Comparison of ENCODE assay signal across 9 cellular contexts in genomic region chr16:9123871-9124270, GRCh38. TPM values are rescaled to one million over a fixed set of nuclear protein-coding genes. Genes with fewer than 3 reads are reported as not detected.
DNase-seq lines count a peak whose midpoint lies in the region; ATAC-seq, FAIRE-seq and TF ChIP-seq lines count a peak whose summit lies in the region.
"Had no signal": no experiment of that assay in that cellular context is flagged by ENCODE, and none has a peak within 500 bp of the region (broad histone marks: within the 10 kb centered on the region; RNA-seq: fewer than 3 reads in every experiment).

No MANE protein-coding gene starts in this region.

- no peak for TF ChIP-seq POLR2A in GM12878 (IDR thresholded peaks at IDR 0.05; ENCODE audit: low read depth, low read length)

- CTCF ChIA-PET in GM12878 (lab: Yijun Ruan, JAX): interaction anchor here (0.6 to 2.7 kb wide), 3 partner anchors 11 to 15 kb away, joined by 3 to 15 read pairs (median 3); no protein-coding TSS in a partner anchor

- peaks cover 10 to 20% of the 10 kb centered on the region in 2 experiments for H3K36me3 ChIP-seq in GM12878 (ENCODE audit: control insufficient read depth in 2 of 2, insufficient read depth in 2 of 2, low read length in 1 of 2)

- TF ChIP-seq CTCF in CD14-positive monocyte (IDR thresholded peaks at IDR 0.05) (no peak), GM12878 (IDR thresholded peaks at IDR 0.05 in 2 of 3, conservative IDR thresholded peaks at IDR 0.05 in 1 of 3; ENCODE audit: control insufficient read depth in 2 of 3, extremely low read depth in 1 of 3, insufficient read depth in 1 of 3, low read depth in 3 of 3, low read length in 3 of 3) (no peak)

- WGBS in GM12878 (ENCODE audit: insufficient coverage, insufficient replicate concordance, low lambda C conversion rate, missing lambda C conversion rate): 27% methylated on average over 5 of the region's 5 CpGs

- no peaks in the 10 kb centered on the region; the same call in 1 of the 2 replicates for H4K20me1 ChIP-seq in GM12878 (ENCODE audit: control insufficient read depth, insufficient read depth)

- peak overlapping the region in 1 of 2 donors; percentile 42 for H3K4me3 Mint-ChIP-seq in CD14-positive monocyte

- H3K27me3 ChIP-seq in GM12878 (replicated peaks in 1 of 2; ENCODE audit: control insufficient read depth in 2 of 2, insufficient read depth in 2 of 2, low read length in 1 of 2): no peaks in the 10 kb centered on the region

- no peaks in the 10 kb centered on the region for H3K9me3 ChIP-seq in GM12878 (replicated peaks; ENCODE audit: control insufficient read depth, insufficient read depth, low read length)

- H2AFZ ChIP-seq in GM12878 (ENCODE audit: control insufficient read depth, low read depth, low read length): no peak overlapping the region

- POLR2A ChIA-PET in GM12878 (lab: Charles Lee): no interaction called here

- intact Hi-C loops in CD14-positive monocyte (cut with micrococcal nuclease): loop anchor here in 1 of 2 donors (10.0 kb wide), 1 partner anchor 159 kb away; the partner anchor contains the start of gene USP7
- intact Hi-C loops in GM12878 (cut with micrococcal nuclease; ENCODE audit: unreplicated experiment): no loop called here

- no peak overlapping the region for H3K27ac ChIP-seq in GM12878 (ENCODE audit: control insufficient read depth, insufficient read depth)

- peaks cover 52 to 63% of the 10 kb centered on the region in 2 donors for H3K36me3 Mint-ChIP-seq in CD14-positive monocyte

- TF ChIP-seq RAD21 in GM12878 (IDR thresholded peaks at IDR 0.05; ENCODE audit: insufficient read depth, low read depth, low read length): no peak

- H3K4me2 ChIP-seq in GM12878 (ENCODE audit: control insufficient read depth, insufficient read depth): no peak overlapping the region

- peaks cover 57% of the 10 kb centered on the region for H3K4me1 Mint-ChIP-seq in CD14-positive monocyte

- TF ChIP-seq EP300 in GM12878 (IDR thresholded peaks at IDR 0.05; ENCODE audit: borderline replicate concordance in 1 of 2, control insufficient read depth in 1 of 2, low read depth in 2 of 2, low read length in 2 of 2): no peak

- ATAC-seq in HG03460 (IDR thresholded peaks at IDR 0.05; ENCODE audit: unreplicated experiment) (peak; percentile 38), GM12878 (peak; percentile 54)

- no peak overlapping the region; the same call in 1 of the 2 replicates for H3K9ac ChIP-seq in GM12878 (ENCODE audit: control insufficient read depth, insufficient read depth, low read length)

- H3K9me3 Mint-ChIP-seq in CD14-positive monocyte: peaks cover 0 to 1% (median 0%) of the 10 kb centered on the region in 7 donors

- in situ Hi-C loops in GM12878 (cut with MboI): no loop called here

- RAD21 ChIA-PET in GM12878 (lab: Charles Lee; ENCODE audit: unreplicated experiment): no interaction called here

- SMC1A ChIA-PET in GM12878 (lab: Charles Lee; ENCODE audit: uncharacterized antibody, unreplicated experiment): interaction anchor here (5.0 kb wide), 1 partner anchor 25 kb away, joined by 44 read pairs; no protein-coding TSS in a partner anchor

- peak overlapping the region; percentile 80 to 95 (median 86) for H3K27ac Mint-ChIP-seq in CD14-positive monocyte

- no peak overlapping the region for H3K4me3 ChIP-seq in GM12878

- no peak for FAIRE-seq in GM12878 (lab: Jason Lieb, UNC)
- FAIRE-seq: endothelial cell of umbilical vein had no signal

- peaks cover 32% of the 10 kb centered on the region for H3K4me1 ChIP-seq in GM12878 (ENCODE audit: control insufficient read depth, insufficient read depth, low read length)

- no peaks in the 10 kb centered on the region; the same call in 1 of the 2 replicates for H3K79me2 ChIP-seq in GM12878 (ENCODE audit: control insufficient read depth, insufficient read depth, low read length)

- peak; percentile 97 for DNase-seq in CD14-positive monocyte (ENCODE audit: low spot score)
- no peak for DNase-seq in GM12878 (ENCODE audit: low read depth, low spot score)
- DNase-seq in myocyte (ENCODE audit: low read depth): peak; percentile 36
- no peak for DNase-seq in nucleus accumbens (lab: John Stamatoyannopoulos, UW)
- no peak for DNase-seq in effector CD8-positive, alpha-beta T cell (lab: John Stamatoyannopoulos, UW)
- DNase-seq in activated CD4-positive, CD25-positive, alpha-beta regulatory T cell (lab: John Stamatoyannopoulos, UW): no peak
- no peak for DNase-seq in activated CD4-positive, alpha-beta T cell treated with anti-CD3 and anti-CD28 coated beads, Interleukin-2, amount 50 U/mL, for 4 hours

- BruUV-seq in GM12878 (replicated peaks; lab: Mats Ljungman, UMichigan): no TSS peak

- peaks cover 0 to 2% (median 0%) of the 10 kb centered on the region in 3 donors for H3K27me3 Mint-ChIP-seq in CD14-positive monocyte (ENCODE audit: low read depth in 3 of 3)

TF ChIP-seq in GM12878, 131 proteins besides CTCF, POLR2A, EP300 and RAD21 (continues in another document):
- TF ChIP-seq ZSCAN29 (IDR thresholded peaks at IDR 0.05) (no peak), NR2C1 (IDR thresholded peaks at IDR 0.05) (no peak), SP1 (IDR thresholded peaks at IDR 0.05; ENCODE audit: low read depth, low read length) (no peak), TAF1 (IDR thresholded peaks at IDR 0.05; ENCODE audit: borderline replicate concordance, low read depth, low read length) (no peak), RCOR1 (conservative IDR thresholded peaks at IDR 0.05; ENCODE audit: low read depth, low read length) (no peak), SMC3 (IDR thresholded peaks at IDR 0.05; ENCODE audit: borderline replicate concordance, low read length) (no peak), ATF7 (IDR thresholded peaks at IDR 0.05; ENCODE audit: low read depth) (no peak), RBBP5 (conservative IDR thresholded peaks at IDR 0.05) (no peak), GABPA (IDR thresholded peaks at IDR 0.05; ENCODE audit: low read depth) (no peak), BCL3 (IDR thresholded peaks at IDR 0.05; ENCODE audit: borderline replicate concordance, insufficient read depth, low read depth, low read length, poor library complexity, severe bottlenecking) (no peak), BACH1 (IDR thresholded peaks at IDR 0.05; ENCODE audit: borderline replicate concordance) (no peak), EED (IDR thresholded peaks at IDR 0.05; ENCODE audit: low read depth) (no peak), POLR2AphosphoS5 (IDR thresholded peaks at IDR 0.05; ENCODE audit: low read length) (no peak), ETV6 (conservative IDR thresholded peaks at IDR 0.05 in 1 of 2, IDR thresholded peaks at IDR 0.05 in 1 of 2; ENCODE audit: borderline replicate concordance in 1 of 2, low read depth in 1 of 2) (no peak)
- TF ChIP-seq, protein P1, sequence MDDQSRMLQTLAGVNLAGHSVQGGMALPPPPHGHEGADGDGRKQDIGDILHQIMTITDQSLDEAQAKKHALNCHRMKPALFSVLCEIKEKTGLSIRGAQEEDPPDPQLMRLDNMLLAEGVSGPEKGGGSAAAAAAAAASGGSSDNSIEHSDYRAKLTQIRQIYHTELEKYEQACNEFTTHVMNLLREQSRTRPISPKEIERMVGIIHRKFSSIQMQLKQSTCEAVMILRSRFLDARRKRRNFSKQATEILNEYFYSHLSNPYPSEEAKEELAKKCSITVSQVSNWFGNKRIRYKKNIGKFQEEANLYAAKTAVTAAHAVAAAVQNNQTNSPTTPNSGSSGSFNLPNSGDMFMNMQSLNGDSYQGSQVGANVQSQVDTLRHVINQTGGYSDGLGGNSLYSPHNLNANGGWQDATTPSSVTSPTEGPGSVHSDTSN (IDR thresholded peaks at IDR 0.05; ENCODE audit: insufficient replicate concordance, low read depth, low read length): no peak
- TF ChIP-seq, protein P2, sequence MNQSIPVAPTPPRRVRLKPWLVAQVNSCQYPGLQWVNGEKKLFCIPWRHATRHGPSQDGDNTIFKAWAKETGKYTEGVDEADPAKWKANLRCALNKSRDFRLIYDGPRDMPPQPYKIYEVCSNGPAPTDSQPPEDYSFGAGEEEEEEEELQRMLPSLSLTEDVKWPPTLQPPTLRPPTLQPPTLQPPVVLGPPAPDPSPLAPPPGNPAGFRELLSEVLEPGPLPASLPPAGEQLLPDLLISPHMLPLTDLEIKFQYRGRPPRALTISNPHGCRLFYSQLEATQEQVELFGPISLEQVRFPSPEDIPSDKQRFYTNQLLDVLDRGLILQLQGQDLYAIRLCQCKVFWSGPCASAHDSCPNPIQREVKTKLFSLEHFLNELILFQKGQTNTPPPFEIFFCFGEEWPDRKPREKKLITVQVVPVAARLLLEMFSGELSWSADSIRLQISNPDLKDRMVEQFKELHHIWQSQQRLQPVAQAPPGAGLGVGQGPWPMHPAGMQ (IDR thresholded peaks at IDR 0.05; ENCODE audit: borderline replicate concordance): no peak

RNA-seq across cellular contexts. Expression of gene HAPSTR1, which starts 32.4 kb away (rescaled TPM):
- polyA plus RNA-seq in CD14-positive monocyte (10 to 100 TPM in 1 of 2 donors, 1 to 10 TPM in 1; 7.2 to 11.1 TPM), GM12878 (2011; rRNA removed) (32.5 and 43.1 TPM in 2 replicates), GM12878 (2014; fragmentation: Illumina TruSeq; extraction: Trizol) (22.7 and 25.4 TPM in 2 replicates), GM12878 (2014; fragmentation: Nextera tagmentation; extraction: Ambion mirVana) (10 to 100 TPM in 1 of 2 experiments, 1 to 10 TPM in 1; 8.7 to 12.5 TPM), GM12878 (2014; rRNA removed) (21.7 and 23.5 TPM in 2 replicates), GM12878 (2016; fragmentation: Nextera tagmentation; extraction: Ambion mirVana) (10 to 100 TPM; 10.3 to 11.7 TPM)
- total RNA-seq in GM12878 (2013; cell fraction: nucleolus; rRNA removed): 114 and 120 TPM in 2 replicates
- total RNA-seq in GM12878 (2014; rRNA removed) (37.5 and 43.6 TPM in 2 replicates), GM12878 (2014; rRNA removed; fragmentation: Illumina TruSeq; extraction: Trizol) (36.4 and 37.2 TPM in 2 replicates), GM12878 (2021) (50.3 and 52.5 TPM in 2 replicates), myocyte (69.4 and 71.6 TPM in 2 replicates)
- polyA plus RNA-seq in GM12878 (2011; ENCODE audit: low read depth): 15.6 TPM
- 13.9 and 20.3 TPM in 2 replicates for polyA plus RNA-seq in GM12878 (2011; cell fraction: cytosol; rRNA removed)
- polyA plus RNA-seq in GM12878 (2011; cell fraction: nucleus; rRNA removed): 15.3 and 17.4 TPM in 2 replicates
- polyA plus RNA-seq in GM12878 (2012): 19.7 TPM in 2 replicates
- polyA minus RNA-seq in GM12878 (2011; rRNA and poly(A)+ RNA removed): 43.4 and 59.5 TPM in 2 replicates
- 19.5 and 23.3 TPM in 2 replicates for polyA minus RNA-seq in GM12878 (2011; cell fraction: cytosol; rRNA and poly(A)+ RNA removed)
- polyA minus RNA-seq in GM12878 (2011; cell fraction: nucleus; rRNA and poly(A)+ RNA removed): 13.7 and 22.6 TPM in 2 replicates
- polyA plus RNA-seq in myocyte (2012): 27.7 TPM

Comparison
In these comparisons a context has a peak if more than half of its experiments do, and no peak if none do; other contexts are left out.
1. DNase-seq: peak in CD14-positive monocyte (single experiment) and myocyte (single experiment); none in GM12878 (single experiment), nucleus accumbens (0 of 56), effector CD8-positive, alpha-beta T cell (single experiment), activated CD4-positive, CD25-positive, alpha-beta regulatory T cell (0 of 4) and activated CD4-positive, alpha-beta T cell treated with anti-CD3 and anti-CD28 coated beads, Interleukin-2, amount 50 U/mL, for 4 hours (0 of 2).